Comparison of ENCODE assay signal across 9 cellular contexts in the genomic region with DNA sequence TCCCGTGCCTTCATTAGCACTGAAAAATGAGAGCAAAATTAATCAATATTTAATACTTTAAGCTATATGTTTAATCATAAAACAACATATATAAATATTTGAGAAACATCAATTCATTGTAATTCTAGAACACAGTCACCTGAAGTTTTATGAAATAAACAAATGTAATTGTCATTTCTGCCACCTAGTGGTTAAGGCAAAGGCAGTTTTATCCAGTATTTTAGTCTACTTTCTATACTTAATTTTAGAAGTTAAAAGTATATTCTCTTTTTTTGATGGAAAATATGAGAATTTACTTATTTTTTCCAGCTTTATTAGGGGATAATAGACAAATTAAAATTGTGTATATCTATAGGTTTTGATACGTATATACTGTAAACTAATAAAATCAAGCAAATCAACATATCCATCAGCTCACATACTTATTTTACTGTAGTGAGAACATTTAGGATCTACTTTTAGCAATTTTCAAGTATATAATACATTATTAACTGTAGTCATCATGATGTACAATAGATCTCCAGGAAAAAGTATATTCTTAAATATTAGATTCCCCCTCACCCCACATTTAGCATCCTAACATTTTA. TPM values are rescaled to one million over a fixed set of nuclear protein-coding genes. Genes with fewer than 3 reads are reported as not detected.
DNase-seq lines count a peak whose midpoint lies in the region; ATAC-seq, FAIRE-seq and TF ChIP-seq lines count a peak whose summit lies in the region.
"Had no signal": no experiment of that assay in that cellular context is flagged by ENCODE, and none has a peak within 500 bp of the region (broad histone marks: within the 10 kb centered on the region; RNA-seq: fewer than 3 reads in every experiment).

No MANE protein-coding gene starts in this region.

- H3K27ac ChIP-seq in DOHH2 (ENCODE audit: low read depth, low read length) = no peak overlapping the region
- H3K27ac ChIP-seq in neural cell (ENCODE audit: low read length) = no peak overlapping the region
- H3K27ac ChIP-seq: SJCRH30 had no signal

- H3K9ac ChIP-seq in Loucy (ENCODE audit: low read depth, low read length, poor library complexity, severe bottlenecking) = no peak overlapping the region
- no peak overlapping the region for H3K9ac ChIP-seq in neural cell (ENCODE audit: low read length)

- H3K4me1 ChIP-seq in DOHH2 (ENCODE audit: control insufficient read depth, low read length) (no peaks in the 10 kb centered on the region), Loucy (ENCODE audit: insufficient read depth, low read length, poor library complexity, severe bottlenecking) (no peaks in the 10 kb centered on the region)
- H3K4me1 ChIP-seq: SJCRH30 had no signal

- H3K27me3 ChIP-seq in DOHH2 (ENCODE audit: control insufficient read depth, low read length) (no peaks in the 10 kb centered on the region), Loucy (ENCODE audit: insufficient read depth, low read length, poor library complexity, severe bottlenecking) (no peaks in the 10 kb centered on the region), neural cell (ENCODE audit: insufficient read depth, low read depth, low read length) (no peaks in the 10 kb centered on the region)
- H3K27me3 ChIP-seq: SJCRH30 had no signal

- H3K9me3 Mint-ChIP-seq in activated T-helper 1 cell treated with anti-CD3 and anti-CD28 coated beads, Interleukin-12 subunit alpha, Interleukin-12 subunit beta, Interleukin-2, Interleukin-4 antibody, amounts not matched to agents 30 ng/mL and 10 ng/mL and 1 ng/mL, durations not matched to agents 14 hours and 24 hours and 36 hours = no peaks in the 10 kb centered on the region
- no peaks in the 10 kb centered on the region for H3K9me3 Mint-ChIP-seq in activated T-cell treated with anti-CD3 and anti-CD28 coated beads, Interleukin-2, amount 50 U/mL, for 24 hours

- H3K9me3 ChIP-seq in DOHH2 (ENCODE audit: control insufficient read depth, insufficient read depth, low read length) = no peaks in the 10 kb centered on the region
- H3K9me3 ChIP-seq in Loucy (ENCODE audit: insufficient read depth, low read depth, low read length) = no peaks in the 10 kb centered on the region
- H3K9me3 ChIP-seq in neural cell (ENCODE audit: low read length) = no peaks in the 10 kb centered on the region
- H3K9me3 ChIP-seq: SJCRH30 had no signal

- peaks cover 10% of the 10 kb centered on the region for H3F3A ChIP-seq in DOHH2 (ENCODE audit: control insufficient read depth, insufficient read depth)
- H3F3A ChIP-seq in Loucy (ENCODE audit: low read depth) = peaks cover 5% of the 10 kb centered on the region; the same call in 1 of the 2 replicates
- H3F3A ChIP-seq in neural cell (ENCODE audit: insufficient read depth, low read length, poor library complexity, severe bottlenecking) = no peaks in the 10 kb centered on the region

- H2AFZ ChIP-seq in Loucy (ENCODE audit: low read length) = no peak overlapping the region
- no peak overlapping the region for H2AFZ ChIP-seq in neural cell (ENCODE audit: low read depth, low read length)

- peak; percentile 54 for TF ChIP-seq CTCF in DOHH2 (IDR thresholded peaks at IDR 0.05; ENCODE audit: low read depth, low read length, poor library complexity, severe bottlenecking)
- peak; percentile 75 for TF ChIP-seq CTCF in Loucy (conservative IDR thresholded peaks at IDR 0.05; ENCODE audit: low read length)
- TF ChIP-seq CTCF in neural cell (IDR thresholded peaks at IDR 0.05; ENCODE audit: poor library complexity, severe bottlenecking) = peak; percentile 67

- TF ChIP-seq EP300 in neural cell (conservative IDR thresholded peaks at IDR 0.05; ENCODE audit: poor library complexity, severe bottlenecking) = no peak

- no peaks in the 10 kb centered on the region for H3K4me1 Mint-ChIP-seq in activated T-helper 1 cell treated with anti-CD3 and anti-CD28 coated beads, Interleukin-12 subunit alpha, Interleukin-12 subunit beta, Interleukin-2, Interleukin-4 antibody, amounts not matched to agents 30 ng/mL and 10 ng/mL and 1 ng/mL, durations not matched to agents 14 hours and 24 hours and 36 hours (ENCODE audit: low read depth)
- H3K4me1 Mint-ChIP-seq in activated T-cell treated with anti-CD3 and anti-CD28 coated beads, Interleukin-2, amount 50 U/mL, for 24 hours (ENCODE audit: low read depth) = no peaks in the 10 kb centered on the region

- H4K20me1 ChIP-seq in DOHH2 (ENCODE audit: control insufficient read depth, insufficient read depth, low read depth, low read length) (no peaks in the 10 kb centered on the region), Loucy (ENCODE audit: insufficient read depth, low read length, poor library complexity, severe bottlenecking) (peaks cover 9% of the 10 kb centered on the region), neural cell (ENCODE audit: insufficient read depth) (no peaks in the 10 kb centered on the region)

- peaks cover 18% of the 10 kb centered on the region for H3K36me3 Mint-ChIP-seq in activated T-helper 1 cell treated with anti-CD3 and anti-CD28 coated beads, Interleukin-12 subunit alpha, Interleukin-12 subunit beta, Interleukin-2, Interleukin-4 antibody, amounts not matched to agents 30 ng/mL and 10 ng/mL and 1 ng/mL, durations not matched to agents 14 hours and 24 hours and 36 hours (ENCODE audit: low read depth)
- peaks cover 73% of the 10 kb centered on the region for H3K36me3 Mint-ChIP-seq in activated T-cell treated with anti-CD3 and anti-CD28 coated beads, Interleukin-2, amount 50 U/mL, for 24 hours (ENCODE audit: low read depth)

- FAIRE-seq in H54 (lab: Jason Lieb, UNC) = no peak

- no peaks in the 10 kb centered on the region for H3K27me3 Mint-ChIP-seq in activated T-helper 1 cell treated with anti-CD3 and anti-CD28 coated beads, Interleukin-12 subunit alpha, Interleukin-12 subunit beta, Interleukin-2, Interleukin-4 antibody, amounts not matched to agents 30 ng/mL and 10 ng/mL and 1 ng/mL, durations not matched to agents 14 hours and 24 hours and 36 hours (ENCODE audit: insufficient read depth)
- no peaks in the 10 kb centered on the region for H3K27me3 Mint-ChIP-seq in activated T-cell treated with anti-CD3 and anti-CD28 coated beads, Interleukin-2, amount 50 U/mL, for 24 hours

- no peak overlapping the region for H3K27ac Mint-ChIP-seq in activated T-helper 1 cell treated with anti-CD3 and anti-CD28 coated beads, Interleukin-12 subunit alpha, Interleukin-12 subunit beta, Interleukin-2, Interleukin-4 antibody, amounts not matched to agents 30 ng/mL and 10 ng/mL and 1 ng/mL, durations not matched to agents 14 hours and 24 hours and 36 hours
- no peak overlapping the region for H3K27ac Mint-ChIP-seq in activated T-cell treated with anti-CD3 and anti-CD28 coated beads, Interleukin-2, amount 50 U/mL, for 24 hours

- no peak overlapping the region for H3K4me3 Mint-ChIP-seq in activated T-helper 1 cell treated with anti-CD3 and anti-CD28 coated beads, Interleukin-12 subunit alpha, Interleukin-12 subunit beta, Interleukin-2, Interleukin-4 antibody, amounts not matched to agents 30 ng/mL and 10 ng/mL and 1 ng/mL, durations not matched to agents 14 hours and 24 hours and 36 hours
- no peak overlapping the region for H3K4me3 Mint-ChIP-seq in activated T-cell treated with anti-CD3 and anti-CD28 coated beads, Interleukin-2, amount 50 U/mL, for 24 hours

- ATAC-seq in GM19455 (IDR thresholded peaks at IDR 0.05; ENCODE audit: unreplicated experiment) = no peak

- H3K4me3 ChIP-seq in DOHH2 (ENCODE audit: low read length) (no peak overlapping the region), Loucy (ENCODE audit: low read length, poor library complexity, severe bottlenecking) (no peak overlapping the region), neural cell (ENCODE audit: low read length) (no peak overlapping the region)
- H3K4me3 ChIP-seq: SJCRH30 had no signal

- H3K79me2 ChIP-seq in DOHH2 (ENCODE audit: control insufficient read depth, low read length) (no peaks in the 10 kb centered on the region; the same call in 1 of the 2 replicates), Loucy (ENCODE audit: insufficient read depth, low read length) (no peaks in the 10 kb centered on the region), neural cell (replicated peaks; ENCODE audit: insufficient read depth, low read length) (no peaks in the 10 kb centered on the region)

- H3K9me2 ChIP-seq in DOHH2 (replicated peaks; ENCODE audit: control insufficient read depth, low read length) (no peaks in the 10 kb centered on the region), Loucy (replicated peaks; ENCODE audit: low read depth, low read length) (no peaks in the 10 kb centered on the region), neural cell (ENCODE audit: insufficient read depth, low read length) (no peaks in the 10 kb centered on the region)

- intact Hi-C loops in activated T-helper 1 cell treated with anti-CD3 and anti-CD28 coated beads, Interleukin-12 subunit alpha, Interleukin-12 subunit beta, Interleukin-2, Interleukin-4 antibody, amounts not matched to agents 30 ng/mL and 10 ng/mL and 1 ng/mL, durations not matched to agents 14 hours and 24 hours and 36 hours (cut with micrococcal nuclease) = loop anchor here (1.0 to 5.0 kb wide), 2 partner anchors 417 to 499 kb away; a partner anchor contains a TSS

- H3K4me2 ChIP-seq in DOHH2 (ENCODE audit: low read length) (no peak overlapping the region), Loucy (ENCODE audit: low read depth, low read length, poor library complexity, severe bottlenecking) (no peak overlapping the region), neural cell (ENCODE audit: low read length) (no peak overlapping the region)

- TF ChIP-seq POLR2A in H54 (IDR thresholded peaks at IDR 0.05; ENCODE audit: low read depth, low read length) = no peak

- peak; percentile 51 for DNase-seq in cerebellar cortex (ENCODE audit: low spot score)
- DNase-seq in activated T-helper 1 cell treated with anti-CD3 and anti-CD28 coated beads, Interleukin-12 subunit alpha, Interleukin-12 subunit beta, Interleukin-2, Interleukin-4 antibody, amounts not matched to agents 30 ng/mL and 10 ng/mL and 1 ng/mL, durations not matched to agents 14 hours and 24 hours and 36 hours (ENCODE audit: low spot score) = no peak
- no peak for DNase-seq in H54 (ENCODE audit: insufficient read length, low spot score)
- no peak for DNase-seq in activated T-cell treated with anti-CD3 and anti-CD28 coated beads, Interleukin-2, amount 50 U/mL, for 24 hours

- peak; percentile 66 for TF ChIP-seq RAD21 in neural cell (conservative IDR thresholded peaks at IDR 0.05)

- H3K36me3 ChIP-seq in DOHH2 (ENCODE audit: control insufficient read depth, low read length) = peaks cover 56% of the 10 kb centered on the region
- peaks cover 35% of the 10 kb centered on the region; the same call in 1 of the 2 replicates for H3K36me3 ChIP-seq in Loucy (ENCODE audit: insufficient read depth, low read length)
- H3K36me3 ChIP-seq in neural cell (ENCODE audit: insufficient read depth, low read length) = no peaks in the 10 kb centered on the region

RNA-seq across cellular contexts. Expression of a gene that starts 16.9 kb away (rescaled TPM):
- polyA plus RNA-seq in neural cell = 20.4 and 31.3 TPM in 2 replicates
- polyA minus RNA-seq in neural cell = 17.0 and 21.9 TPM in 2 replicates
- 19.3 and 21.0 TPM in 2 replicates for total RNA-seq in activated T-helper 1 cell treated with anti-CD3 and anti-CD28 coated beads, Interleukin-12 subunit alpha, Interleukin-12 subunit beta, Interleukin-2, Interleukin-4 antibody, amounts not matched to agents 30 ng/mL and 10 ng/mL and 1 ng/mL, durations not matched to agents 14 hours and 24 hours and 36 hours

RNA-seq across cellular contexts. Expression of a gene that starts 33.7 kb away (rescaled TPM):
- polyA plus RNA-seq in neural cell = 7.2 and 9.2 TPM in 2 replicates
- polyA minus RNA-seq in neural cell = 11.2 and 12.3 TPM in 2 replicates
- total RNA-seq in activated T-helper 1 cell treated with anti-CD3 and anti-CD28 coated beads, Interleukin-12 subunit alpha, Interleukin-12 subunit beta, Interleukin-2, Interleukin-4 antibody, amounts not matched to agents 30 ng/mL and 10 ng/mL and 1 ng/mL, durations not matched to agents 14 hours and 24 hours and 36 hours = 10.4 and 11.0 TPM in 2 replicates

RNA-seq across cellular contexts. Expression of a gene that starts 57.1 kb away (rescaled TPM):
- 349 and 379 TPM in 2 replicates for polyA plus RNA-seq in neural cell
- polyA minus RNA-seq in neural cell = 425 and 498 TPM in 2 replicates
- total RNA-seq in activated T-helper 1 cell treated with anti-CD3 and anti-CD28 coated beads, Interleukin-12 subunit alpha, Interleukin-12 subunit beta, Interleukin-2, Interleukin-4 antibody, amounts not matched to agents 30 ng/mL and 10 ng/mL and 1 ng/mL, durations not matched to agents 14 hours and 24 hours and 36 hours = 1.5 TPM in 2 replicates
- total RNA-seq: SJCRH30 had no signal
